ENCODE assay signal across 15 cellular contexts in the genomic region with DNA sequence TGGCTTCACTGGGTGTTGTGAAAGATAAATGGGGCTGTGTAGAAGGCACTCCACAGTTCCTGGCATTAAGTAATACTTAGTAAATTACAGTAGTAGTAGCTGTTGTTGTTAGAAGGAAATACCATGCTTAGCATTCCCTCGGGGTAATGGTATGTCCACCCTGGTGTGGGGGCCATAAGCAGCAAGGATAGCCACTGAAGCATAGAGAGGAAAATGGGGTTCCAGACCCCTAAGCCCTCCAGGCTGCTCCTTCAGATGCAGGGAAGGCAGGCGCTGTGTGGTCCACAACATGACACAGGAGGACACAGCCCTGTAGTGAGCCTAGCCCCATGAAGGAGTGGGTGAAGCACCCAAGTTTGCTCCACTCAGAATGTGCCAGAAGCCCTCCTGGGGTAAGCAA. TPM values are rescaled to one million over a fixed set of nuclear protein-coding genes. Genes with fewer than 3 reads are reported as not detected.
"Had no signal": no experiment of that assay in that cellular context is flagged by ENCODE, and none has a peak within 500 bp of the region (broad histone marks: within the 10 kb centered on the region; RNA-seq: fewer than 3 reads in every experiment).

No MANE protein-coding gene starts in this region.

RNA-seq across cellular contexts. Expression of gene TRIM43B, which starts 50.6 kb away (rescaled TPM):
- total RNA-seq: aorta, breast epithelium, endodermal cell, esophagus squamous epithelium, gastrocnemius medialis, kidney, left lobe of liver, lung, mucosa of gallbladder, ovary, progenitor cell of endocrine pancreas, spleen, T-helper 17 cell, uterus had no signal
- polyA plus RNA-seq: adipose tissue, aorta, lung, ovary, spleen had no signal
